7 cellular contexts compared by ENCODE assay signal in the genomic region with DNA sequence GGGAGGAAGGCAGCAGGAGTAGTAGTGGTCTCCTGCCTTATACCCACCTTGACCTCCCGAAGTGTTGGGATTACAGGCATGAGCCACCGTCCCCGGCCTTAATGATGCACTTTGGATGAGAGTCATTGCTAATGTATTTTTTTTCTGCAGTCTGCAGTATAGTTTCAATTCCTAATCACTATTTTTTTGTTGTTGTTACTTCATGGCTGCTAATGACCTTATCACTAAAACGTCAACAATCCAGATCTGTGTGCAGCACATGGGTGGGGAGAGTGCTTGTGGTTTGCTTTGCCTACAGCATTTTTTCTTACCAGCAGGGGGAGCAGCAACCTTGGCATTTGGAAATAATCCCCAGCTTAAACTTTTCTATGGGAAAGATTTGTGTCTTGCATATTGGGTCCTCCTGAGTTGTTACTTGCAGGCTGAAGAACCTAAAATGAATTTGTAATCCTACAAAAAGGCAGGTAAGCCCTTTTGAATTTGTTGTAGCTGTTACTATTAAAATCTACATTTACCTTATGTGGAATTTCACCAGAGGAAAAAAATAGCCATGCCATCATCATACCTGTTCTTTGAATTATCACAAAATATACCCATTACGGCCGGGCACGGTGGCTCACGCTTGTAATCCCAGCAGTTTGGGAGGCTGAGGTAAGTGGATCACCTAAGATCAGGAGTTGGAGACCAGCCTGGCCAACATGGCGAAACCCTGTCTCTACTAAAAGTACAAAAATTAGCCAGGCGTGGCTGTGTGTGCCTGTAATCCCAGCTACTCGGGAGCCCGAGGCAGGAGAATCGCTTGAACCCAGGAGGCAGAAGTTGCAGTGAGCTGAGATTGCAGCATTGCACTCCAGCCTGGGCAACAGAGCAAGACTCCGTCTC.
DNase-seq lines count a peak whose midpoint lies in the region; TF ChIP-seq lines count a peak whose summit lies in the region.

No MANE protein-coding gene starts in this region.

- H3K4me3 ChIP-seq in GM12865 (ENCODE audit: low read depth, low read length) (no peak overlapping the region), HFF-Myc (replicated peaks; ENCODE audit: low read depth, low read length) (no peak overlapping the region)

- TF ChIP-seq CTCF in GM12865 (IDR thresholded peaks at IDR 0.05; ENCODE audit: insufficient read depth, low read depth, low read length, missing control alignments) (peak; percentile 83), HFF-Myc (IDR thresholded peaks at IDR 0.05; ENCODE audit: low read depth, low read length, missing control alignments) (peak; percentile 92), VCaP (conservative IDR thresholded peaks at IDR 0.05) (peak; percentile 93)

- DNase-seq in GM12865 (ENCODE audit: low read depth) (peak; percentile 83), HFF-Myc (ENCODE audit: extremely low read depth, low read depth) (peak; percentile 39), NCI-H1694 treated with DMSO at 0.1 percent for 48 hours (lab: John Stamatoyannopoulos, UW) (peak; percentile 50), T47D (ENCODE audit: low read depth in 1 of 2, low spot score in 1 of 2) (peak; percentile 72 to 82), islet precursor cell (peak; percentile 75)
- DNase-seq in stimulated activated CD4-positive, alpha-beta T cell treated with anti-CD3 and anti-CD28 coated beads, Interleukin-2, amount 100 ng/mL, for 48 hours = peak; percentile 84 to 87

- in situ Hi-C loops in T47D (cut with HindIII; ENCODE audit: low pct_unique_long_range_greater_than_20kb, low sequenced_read_pairs) = no loop called here

- H3K27ac ChIP-seq in VCaP = no peak overlapping the region
